20 cellular contexts compared by ENCODE assay signal in genomic region chr12:56342290-56342689, GRCh38. TPM values are rescaled to one million over a fixed set of nuclear protein-coding genes. Genes with fewer than 3 reads are reported as not detected.
"Had no signal": no experiment of that assay in that cellular context is flagged by ENCODE, and none has a peak within 500 bp of the region (broad histone marks: within the 10 kb centered on the region; RNA-seq: fewer than 3 reads in every experiment).

No MANE protein-coding gene starts in this region.

RNA-seq across cellular contexts. Expression of gene IL23A, which starts 3.6 kb away (rescaled TPM):
- total RNA-seq: left cardiac atrium, osteocyte, prostate gland, right atrium auricular region, sciatic nerve, temporal lobe, vagina had no signal

RNA-seq across cellular contexts. Expression of gene APOF, which starts 20.4 kb away (rescaled TPM):
- total RNA-seq: esophagus squamous epithelium, heart right ventricle, kidney epithelial cell, left cardiac atrium, left lung, lower leg skin, lung microvascular endothelial cell, mesothelial cell of epicardium, mucosa of descending colon, osteocyte, right atrium auricular region, sciatic nerve, smooth muscle cell, stomach, subcutaneous adipose tissue, temporal lobe, thyroid gland, ureter, vagina had no signal
- polyA plus RNA-seq: heart right ventricle, smooth muscle cell, stomach had no signal
